8 cellular contexts compared by ENCODE assay signal in genomic region chr2:37672870-37673184, GRCh38. TPM values are rescaled to one million over a fixed set of nuclear protein-coding genes. Genes with fewer than 3 reads are reported as not detected.
A peak's percentile ranks its signal among the peaks of the same experiment; 100 is the strongest.
DNase-seq lines count a peak whose midpoint lies in the region; ATAC-seq and TF ChIP-seq lines count a peak whose summit lies in the region.

No MANE protein-coding gene starts in this region.

- ATAC-seq in Right ventricle myocardium inferior (no peak), GM18511 (IDR thresholded peaks at IDR 0.05; ENCODE audit: unreplicated experiment) (no peak)

- H3K27me3 ChIP-seq in cardiac muscle cell = peaks cover 3% of the 10 kb centered on the region
- H3K27me3 ChIP-seq in mesendoderm (ENCODE audit: insufficient read depth, low read length, poor library complexity) = no peaks in the 10 kb centered on the region

- CTCF ChIA-PET in MCF 10A (lab: Yijun Ruan, JAX) = interaction anchor here (1.6 kb wide), 1 partner anchor 366 kb away, joined by 3 read pairs; no protein-coding TSS in a partner anchor

- peak overlapping the region; percentile 29 for H3K18ac ChIP-seq in mesendoderm (ENCODE audit: low read length)

- H3K4me1 ChIP-seq in cardiac muscle cell (ENCODE audit: low read depth) (peaks cover 20% of the 10 kb centered on the region), mesendoderm (ENCODE audit: control insufficient read depth, low read depth, low read length) (peaks cover 3% of the 10 kb centered on the region), urinary bladder (ENCODE audit: insufficient read depth) (no peaks in the 10 kb centered on the region)

- H3K27ac Mint-ChIP-seq in MCF 10A (ENCODE audit: low read depth, unreplicated experiment) = peak overlapping the region; percentile 77

- H3K9me3 Mint-ChIP-seq in MCF 10A (ENCODE audit: unreplicated experiment) = no peaks in the 10 kb centered on the region

- peak overlapping the region; percentile 92 for H3K4me3 Mint-ChIP-seq in MCF 10A (ENCODE audit: unreplicated experiment)

- no CpG with 5 or more reads among the region's 7 CpGs for WGBS in mesendoderm (ENCODE audit: extremely low coverage, insufficient coverage, low lambda C conversion rate)
- 23% methylated on average over 7 of the region's 7 CpGs for WGBS in urinary bladder

- TF ChIP-seq CTCF in cardiac muscle cell (IDR thresholded peaks at IDR 0.05; ENCODE audit: low read depth, low read length) (no peak), MCF 10A (IDR thresholded peaks at IDR 0.05; ENCODE audit: unreplicated experiment) (no peak)

- H4K5ac ChIP-seq in mesendoderm (ENCODE audit: low read length) = no peak overlapping the region

- no peaks in the 10 kb centered on the region for H3K27me3 Mint-ChIP-seq in MCF 10A (ENCODE audit: insufficient read depth, unreplicated experiment)

- H3K4me2 ChIP-seq in mesendoderm (ENCODE audit: low read length) = peak overlapping the region; percentile 64

- H2BK5ac ChIP-seq in mesendoderm (ENCODE audit: low read length) = no peak overlapping the region

- H2AK5ac ChIP-seq in mesendoderm (ENCODE audit: low read length) = no peak overlapping the region

- H3K79me1 ChIP-seq in mesendoderm (ENCODE audit: low read length) = peaks cover 7% of the 10 kb centered on the region

- H3K4me3 ChIP-seq in cardiac muscle cell (peak overlapping the region; percentile 90), mesendoderm (ENCODE audit: low read length) (no peak overlapping the region), urinary bladder (ENCODE audit: low read depth, low read length) (peak overlapping the region; percentile 85)

- H3K9me3 ChIP-seq in cardiac muscle cell (ENCODE audit: low read depth) = no peaks in the 10 kb centered on the region

- no peak overlapping the region for H4K8ac ChIP-seq in mesendoderm (ENCODE audit: low read depth, low read length)

- H3K9ac ChIP-seq in mesendoderm (ENCODE audit: low read length) = peak overlapping the region; percentile 54

- POLR2A ChIA-PET in MCF 10A (lab: Yijun Ruan, JAX) = interaction anchor here (0.7 to 6.0 kb wide), 14 partner anchors 11 to 258 kb away, joined by 3 to 90 read pairs (median 4); no protein-coding TSS in a partner anchor

- peak overlapping the region; percentile 94 for H3K27ac ChIP-seq in cardiac muscle cell
- no peak overlapping the region for H3K27ac ChIP-seq in mesendoderm (ENCODE audit: low read depth, low read length)
- peak overlapping the region; percentile 75 for H3K27ac ChIP-seq in urinary bladder (ENCODE audit: low read depth)

- H3K36me3 Mint-ChIP-seq in MCF 10A (ENCODE audit: insufficient read depth, unreplicated experiment) = peaks cover 8% of the 10 kb centered on the region

- DNase-seq in cardiac muscle cell (ENCODE audit: low read depth in 1 of 2, low spot score in 1 of 2) (no peak), Right ventricle myocardium inferior (ENCODE audit: missing footprints) (no peak), MCF 10A (ENCODE audit: unreplicated experiment) (no peak), mesendoderm (no peak), activated gamma-delta T cell (lab: John Stamatoyannopoulos, UW) (no peak), NCI-H1694 (lab: John Stamatoyannopoulos, UW) (no peak)

- no peak overlapping the region for H3K23ac ChIP-seq in mesendoderm (ENCODE audit: low read length)

- H3K79me2 ChIP-seq in mesendoderm (ENCODE audit: control insufficient read depth, insufficient read depth, low read length) = peaks cover 29% of the 10 kb centered on the region

- H2BK15ac ChIP-seq in mesendoderm (replicated peaks; ENCODE audit: low read depth) = no peak overlapping the region

- H3K4me1 Mint-ChIP-seq in MCF 10A (ENCODE audit: insufficient read depth, unreplicated experiment) = peaks cover 35% of the 10 kb centered on the region

- intact Hi-C loops in Right ventricle myocardium inferior (cut with DNase I) = loop anchor here (5.0 to 10.0 kb wide), 2 partner anchors 86 to 122 kb away; no protein-coding TSS in a partner anchor
- intact Hi-C loops in MCF 10A (cut with micrococcal nuclease) = loop anchor here (2.0 to 5.0 kb wide), 2 partner anchors 86 to 130 kb away; no protein-coding TSS in a partner anchor

- BruUV-seq in MCF 10A (replicated peaks; lab: Mats Ljungman, UMichigan) = TSS peak; percentile 50

- H3K36me3 ChIP-seq in cardiac muscle cell (no peaks in the 10 kb centered on the region), mesendoderm (ENCODE audit: control insufficient read depth, insufficient read depth, low read length) (no peaks in the 10 kb centered on the region), urinary bladder (ENCODE audit: insufficient read depth) (no peaks in the 10 kb centered on the region)

- H2BK120ac ChIP-seq in mesendoderm (ENCODE audit: low read depth, low read length) = no peak overlapping the region

- H3K4ac ChIP-seq in mesendoderm (ENCODE audit: low read depth, low read length) = no peak overlapping the region

- peak overlapping the region; percentile 81 for H3K56ac ChIP-seq in mesendoderm (ENCODE audit: low read length)

RNA-seq across cellular contexts. Expression of gene CDC42EP3, which starts 1.4 kb away (rescaled TPM):
- total RNA-seq in cardiac muscle cell = 36.2 and 39.6 TPM in 2 replicates
- 56.7 and 62.3 TPM in 2 replicates for polyA plus RNA-seq in cardiac muscle cell
- 91.3 TPM for total RNA-seq in Right ventricle myocardium inferior
- total RNA-seq in MCF 10A (2022) = 55.4 and 61.3 TPM in 2 replicates
- 32.7 TPM for polyA plus RNA-seq in mesendoderm (2013, experiment 1 of 2)
- polyA plus RNA-seq in mesendoderm (2013, experiment 2 of 2) = 32.9 TPM
- total RNA-seq in urinary bladder = 34.3 TPM
- polyA plus RNA-seq in urinary bladder = 94.1 TPM
